Comparison of ENCODE assay signal across 16 cellular contexts in genomic region chr3:156522673-156523072, GRCh38.
"Had no signal": no experiment of that assay in that cellular context is flagged by ENCODE, and none has a peak within 500 bp of the region (broad histone marks: within the 10 kb centered on the region; RNA-seq: fewer than 3 reads in every experiment).

No MANE protein-coding gene starts in this region.

- H3K27me3 ChIP-seq: brain microvascular endothelial cell, hepatocyte, tibial nerve, vagina had no signal

- H2AFZ ChIP-seq: hepatocyte had no signal

- H3K9me3 ChIP-seq: psoas muscle, tibial nerve, vagina had no signal

- H3K4me1 ChIP-seq: psoas muscle, vagina had no signal

- H3K4me2 ChIP-seq: hepatocyte had no signal

- H3K79me2 ChIP-seq: hepatocyte had no signal

- H3K36me3 ChIP-seq: brain microvascular endothelial cell, vagina had no signal

- H3K9me3 Mint-ChIP-seq: dendritic cell treated with granulocyte-macrophage colony-stimulating factor and Interleukin-4, amounts not matched to agents 40 ng/mL and 50 ng/mL, for 4 days; effector memory CD8-positive, alpha-beta T cell; nephron progenitor cell; stimulated activated naive B cell treated with anti-CD40 and anti-IgM and Interleukin-4, amounts not matched to agents 10 μg/mL and 1 μg/mL and 100 μg/mL, for 72 hours had no signal

- DNase-seq: activated effector memory CD4-positive, alpha-beta T cell treated with Interleukin-2 at 50 U/mL for 16 hours; amniotic stem cell; brain microvascular endothelial cell; effector memory CD8-positive, alpha-beta T cell; left ventricle myocardium superior; mesenchymal stem cell; nephron progenitor cell; psoas muscle; stimulated activated CD4-positive, alpha-beta T cell treated with anti-CD3 and anti-CD28 coated beads, Interleukin-2, amount 100 ng/mL, for 24 hours; stimulated activated naive B cell treated with anti-CD40 and anti-IgM and Interleukin-4, amounts not matched to agents 10 μg/mL and 1 μg/mL and 100 μg/mL, for 72 hours had no signal

- H3K4me3 ChIP-seq: hepatocyte, psoas muscle, tibial nerve, vagina had no signal

- ATAC-seq: activated naive CD4-positive, alpha-beta T cell treated with anti-CD3 and anti-CD28 coated beads, Interleukin-2, amount 50 U/mL, for 72 hours; effector memory CD8-positive, alpha-beta T cell; left ventricle myocardium superior; psoas muscle; sciatic nerve; stimulated activated naive B cell treated with anti-CD40 and anti-IgM and Interleukin-4, amounts not matched to agents 10 μg/mL and 1 μg/mL and 100 μg/mL, for 72 hours had no signal

- H3K27ac Mint-ChIP-seq: activated naive CD4-positive, alpha-beta T cell treated with anti-CD3 and anti-CD28 coated beads, Interleukin-2, amount 50 U/mL, for 72 hours; dendritic cell treated with granulocyte-macrophage colony-stimulating factor and Interleukin-4, amounts not matched to agents 40 ng/mL and 50 ng/mL, for 4 days; effector memory CD8-positive, alpha-beta T cell; stimulated activated naive B cell treated with anti-CD40 and anti-IgM and Interleukin-4, amounts not matched to agents 10 μg/mL and 1 μg/mL and 100 μg/mL, for 72 hours had no signal

- H3K4me3 Mint-ChIP-seq: dendritic cell treated with granulocyte-macrophage colony-stimulating factor and Interleukin-4, amounts not matched to agents 40 ng/mL and 50 ng/mL, for 4 days; effector memory CD8-positive, alpha-beta T cell; nephron progenitor cell; stimulated activated naive B cell treated with anti-CD40 and anti-IgM and Interleukin-4, amounts not matched to agents 10 μg/mL and 1 μg/mL and 100 μg/mL, for 72 hours had no signal

- H3K27ac ChIP-seq: brain microvascular endothelial cell, hepatocyte, psoas muscle, tibial nerve, vagina had no signal
